In genomic region chr7:98280791-98281756, GRCh38 we compare ENCODE assay signal across 8 cellular contexts. TPM values are rescaled to one million over a fixed set of nuclear protein-coding genes. Genes with fewer than 3 reads are reported as not detected.
DNase-seq lines count a peak whose midpoint lies in the region; ATAC-seq and TF ChIP-seq lines count a peak whose summit lies in the region.

TSS of gene BRI3 (plus strand) at chr7:98281686. CDS start at chr7:98281796, 110 bp downstream.

- H3K36me3 Mint-ChIP-seq in GM23338 (ENCODE audit: low read depth) = peaks cover 8% of the 10 kb centered on the region

- H2BK120ac ChIP-seq in neuronal stem cell (ENCODE audit: low read depth, low read length) = peak within 1 kb of the TSS; percentile 42

- H3K79me2 ChIP-seq in GM23338 (replicated peaks; ENCODE audit: insufficient read depth) = peaks cover 34% of the 10 kb centered on the region

- H3K4me1 Mint-ChIP-seq in GM23338 = peaks cover 29% of the 10 kb centered on the region

- no peak within 1 kb of the TSS for H4K8ac ChIP-seq in neuronal stem cell (ENCODE audit: low read depth, low read length)

- peak; percentile 88 for ATAC-seq in GM23338

- H4K91ac ChIP-seq in neuronal stem cell (ENCODE audit: low read depth, low read length, poor library complexity) = no peak within 1 kb of the TSS

- peak within 1 kb of the TSS; percentile 93 for H3K4me3 Mint-ChIP-seq in GM23338

- H3K9me3 ChIP-seq in SJCRH30 (replicated peaks) (no peaks in the 10 kb centered on the region), neuronal stem cell (replicated peaks in 1 of 2; ENCODE audit: control insufficient read depth in 2 of 2, insufficient read depth in 1 of 2, low read depth in 1 of 2, low read length in 2 of 2) (no peaks in the 10 kb centered on the region)

- peak within 1 kb of the TSS; percentile 84 for H2AK5ac ChIP-seq in neuronal stem cell (ENCODE audit: low read depth, low read length)

- H3K9me2 ChIP-seq in GM23338 (ENCODE audit: insufficient read depth) = no peaks in the 10 kb centered on the region

- no peaks in the 10 kb centered on the region; the same call in 2 of the 3 replicates for H3K9me3 Mint-ChIP-seq in GM23338

- H3K27me3 ChIP-seq in GM23338 (ENCODE audit: insufficient read depth) (no peaks in the 10 kb centered on the region), SJCRH30 (no peaks in the 10 kb centered on the region), neuronal stem cell (ENCODE audit: control insufficient read depth in 3 of 3, insufficient read depth in 3 of 3, low read depth in 1 of 3, low read length in 3 of 3) (no peaks in the 10 kb centered on the region)

- H3K23ac ChIP-seq in neuronal stem cell (ENCODE audit: low read depth, low read length, poor library complexity) = no peak within 1 kb of the TSS

- H3K4me1 ChIP-seq in GM23338 (ENCODE audit: insufficient read depth) (peaks cover 11% of the 10 kb centered on the region), SJCRH30 (peaks cover 7% of the 10 kb centered on the region; the same call in 1 of the 2 replicates), neuronal stem cell (ENCODE audit: control insufficient read depth in 2 of 2, insufficient read depth in 1 of 2, low read depth in 1 of 2, low read length in 2 of 2) (peaks cover 26% of the 10 kb centered on the region in 2 donors)

- H3K27me3 Mint-ChIP-seq in GM23338 (ENCODE audit: insufficient read depth, low read depth, poor library complexity) = peaks cover 22% of the 10 kb centered on the region

- H3K4me3 ChIP-seq in GM23338 = peak within 1 kb of the TSS; percentile 86
- H3K4me3 ChIP-seq in SJCRH30 = peak within 1 kb of the TSS; percentile 99
- H3K4me3 ChIP-seq in neuronal stem cell (ENCODE audit: low read length in 2 of 2) = peak within 1 kb of the TSS; percentile 89

- DNase-seq in EH (ENCODE audit: low read depth) (peak; percentile 91), GM23338 (ENCODE audit: low spot score) (peak; percentile 92), M059J (ENCODE audit: low read depth) (peak; percentile 84), SJCRH30 (peak; percentile 91 to 94), foreskin melanocyte (peak; percentile 55), neuronal stem cell (ENCODE audit: low spot score) (peak; percentile 94)
- DNase-seq in activated gamma-delta T cell treated with anti-CD3 and anti-CD28 coated beads, Interleukin-2, amount 50 U/mL, for 16 hours (ENCODE audit: low read depth) = peak; percentile 85

- peak within 1 kb of the TSS; percentile 80; the same call in 1 of the 2 replicates for H3K27ac Mint-ChIP-seq in GM23338

- H2AFZ ChIP-seq in GM23338 = peak within 1 kb of the TSS; percentile 100
- H2AFZ ChIP-seq in neuronal stem cell (ENCODE audit: low read length) = peak within 1 kb of the TSS; percentile 93

- H3K4ac ChIP-seq in neuronal stem cell (ENCODE audit: low read length) = no peak within 1 kb of the TSS

- peak within 1 kb of the TSS; percentile 92 for H3K18ac ChIP-seq in neuronal stem cell (ENCODE audit: low read length)

- no peaks in the 10 kb centered on the region for H3K36me3 ChIP-seq in GM23338 (ENCODE audit: insufficient read depth)
- H3K36me3 ChIP-seq in SJCRH30 = peaks cover 5% of the 10 kb centered on the region
- H3K36me3 ChIP-seq in neuronal stem cell (replicated peaks in 1 of 2; ENCODE audit: control insufficient read depth in 2 of 2, insufficient read depth in 2 of 2, low read length in 2 of 2) = peaks cover 0 to 34% of the 10 kb centered on the region in 2 donors

- H3K4me2 ChIP-seq in GM23338 = peak within 1 kb of the TSS; percentile 93
- peak within 1 kb of the TSS; percentile 92 for H3K4me2 ChIP-seq in neuronal stem cell (ENCODE audit: insufficient read depth, low read length, poor library complexity, severe bottlenecking)

- 0 out of 2 replicates have a peak within 1 kb of the TSS, but pooled peaks have one; percentile 81 for H3K27ac ChIP-seq in GM23338 (ENCODE audit: low read depth)
- peak within 1 kb of the TSS; percentile 68 for H3K27ac ChIP-seq in SJCRH30
- peak within 1 kb of the TSS; percentile 61 for H3K27ac ChIP-seq in neuronal stem cell (replicated peaks; ENCODE audit: low read length)

- peak within 1 kb of the TSS; percentile 69 for H2BK12ac ChIP-seq in neuronal stem cell (ENCODE audit: low read length)

- H3K9ac ChIP-seq in neuronal stem cell (ENCODE audit: low read depth, low read length, poor library complexity) = peak within 1 kb of the TSS; percentile 92

- peaks cover 3% of the 10 kb centered on the region; the same call in 1 of the 2 replicates for H4K20me1 ChIP-seq in GM23338 (replicated peaks; ENCODE audit: insufficient read depth)

- no peak within 1 kb of the TSS for H3K14ac ChIP-seq in neuronal stem cell (ENCODE audit: low read length)

- H2BK5ac ChIP-seq in neuronal stem cell (ENCODE audit: low read length) = peak within 1 kb of the TSS; percentile 69

- peak in 1 of 2 experiments; percentile 9; a peak in 1 of 4 replicates for TF ChIP-seq CTCF in GM23338 (conservative IDR thresholded peaks at IDR 0.05; ENCODE audit: low read depth in 2 of 2)
- no peak for TF ChIP-seq CTCF in subcutaneous adipose tissue (IDR thresholded peaks at IDR 0.05; ENCODE audit: low read depth)

- WGBS in neuronal stem cell (ENCODE audit: extremely low coverage in 2 of 2, insufficient read length in 2 of 2, insufficient replicate concordance in 1 of 2), 2 donors = no CpG with 5 or more reads among the region's 92 CpGs

- peaks cover 25% of the 10 kb centered on the region for H3K79me1 ChIP-seq in neuronal stem cell (ENCODE audit: low read depth, low read length)

- peak within 1 kb of the TSS; percentile 89 for H2BK15ac ChIP-seq in neuronal stem cell (ENCODE audit: low read length)

- 0 out of 2 replicates have a peak, but pooled peaks cover 4% of the 10 kb centered on the region for H3F3A ChIP-seq in GM23338 (replicated peaks; ENCODE audit: low read depth)

TF ChIP-seq in GM23338, 12 proteins besides CTCF, POLR2A, EP300 and RAD21:
- TF ChIP-seq POLR2AphosphoS5 (IDR thresholded peaks at IDR 0.05; ENCODE audit: low read depth) (peak; percentile 77), NANOG (IDR thresholded peaks at IDR 0.05; ENCODE audit: borderline replicate concordance) (no peak)

RNA-seq across cellular contexts. Expression of gene BRI3, which starts in this region (rescaled TPM):
- 21.7 and 25.2 TPM in 2 replicates for total RNA-seq in GM23338 (2014; rRNA removed; shearing (Covaris generic))
- 66.1 and 141 TPM in 2 replicates for polyA plus RNA-seq in GM23338 (2016; fragmentation: Nextera tagmentation; extraction: Ambion mirVana)
- 31.6 and 37.5 TPM in 2 replicates for total RNA-seq in M059J (2014; rRNA removed; shearing (Covaris generic))
- total RNA-seq in SJCRH30 (2014; rRNA removed; shearing (Covaris generic)) = 43.7 and 51.9 TPM in 2 replicates
- 197 TPM for polyA plus RNA-seq in neuronal stem cell (2013, experiment 1 of 2)
- polyA plus RNA-seq in neuronal stem cell (2013, experiment 2 of 2) = 198 TPM
- total RNA-seq in subcutaneous adipose tissue = 100 to 1,000 TPM in 1 of 4 donors, 10 to 100 TPM in 3; 69.3 to 106 (median 82.5) TPM

Comparison
In these comparisons a context has a peak if more than half of its experiments do, and no peak if none do; other contexts are left out.
1. Peak in every context shown above with its lines: DNase-seq, ATAC-seq, H3K4me3 ChIP-seq and H3K27ac ChIP-seq.